ENCODE assay signal across 8 cellular contexts in genomic region chr5:75236322-75237316, GRCh38. TPM values are rescaled to one million over a fixed set of nuclear protein-coding genes. Genes with fewer than 3 reads are reported as not detected.
A peak's percentile ranks its signal among the peaks of the same experiment; 100 is the strongest.
DNase-seq lines count a peak whose midpoint lies in the region; ATAC-seq and TF ChIP-seq lines count a peak whose summit lies in the region.

Gene ANKRD31, minus strand, starts transcription at chr5:75236878. Its CDS starts 192 bp downstream, at chr5:75236686.

- H4K20me1 ChIP-seq in SU-DHL-6 (ENCODE audit: low read depth, low read length) = no peaks in the 10 kb centered on the region

- peak; percentile 66 for TF ChIP-seq CTCF in GM12872 (IDR thresholded peaks at IDR 0.05; ENCODE audit: insufficient read depth, low read depth, low read length)
- TF ChIP-seq CTCF in SU-DHL-6 (IDR thresholded peaks at IDR 0.05; ENCODE audit: insufficient read depth, low read length, poor library complexity, severe bottlenecking) = peak; percentile 72
- TF ChIP-seq CTCF in heart right ventricle (IDR thresholded peaks at IDR 0.05) = peak; percentile 68 to 96 (median 92)
- peak; percentile 87 to 98 (median 96) for TF ChIP-seq CTCF in upper lobe of left lung (IDR thresholded peaks at IDR 0.05)

- ATAC-seq in HG02610 (IDR thresholded peaks at IDR 0.05; ENCODE audit: unreplicated experiment) (peak; percentile 98), heart right ventricle (peak; percentile 100), upper lobe of left lung (ENCODE audit: low FRiP score in 2 of 2) (peak; percentile 100)

- H3K36me3 ChIP-seq in SU-DHL-6 (ENCODE audit: low read length) (no peaks in the 10 kb centered on the region), adipocyte (ENCODE audit: control insufficient read depth, insufficient read depth, low read length, severe bottlenecking) (no peaks in the 10 kb centered on the region), heart right ventricle (no peaks in the 10 kb centered on the region), upper lobe of left lung (no peaks in the 10 kb centered on the region)

- no peaks in the 10 kb centered on the region for H3K9me2 ChIP-seq in SU-DHL-6 (replicated peaks; ENCODE audit: insufficient read depth, low read length)

- WGBS in heart right ventricle, 2 donors = 2 to 3% methylated on average over 56 to 58 of the region's 58 CpGs
- 3 to 5% methylated on average over 26 to 58 of the region's 58 CpGs for WGBS in upper lobe of left lung, 2 donors

- H3K9ac ChIP-seq in SU-DHL-6 (ENCODE audit: low read length) (peak within 1 kb of the TSS; percentile 67), adipocyte (ENCODE audit: low read length) (peak within 1 kb of the TSS; percentile 89)

- H3K79me2 ChIP-seq in SU-DHL-6 (ENCODE audit: insufficient read depth, low read length) = no peaks in the 10 kb centered on the region

- intact Hi-C loops in heart right ventricle (cut with DNase I) = loop anchor here (2.0 to 10.0 kb wide), 10 partner anchors 98 to 1021 kb away; partner anchors contain the start of gene HMGCR (in 6 of the 10)
- intact Hi-C loops in posterior vena cava (cut with DNase I) = loop anchor here in 1 of 2 donors (10.0 kb wide), 1 partner anchor 448 kb away; no protein-coding TSS in a partner anchor

- TF ChIP-seq EP300 in upper lobe of left lung (IDR thresholded peaks at IDR 0.05) = no peak

- peak in 3 of 4 donors; percentile 22 to 68 (median 61) for TF ChIP-seq POLR2A in upper lobe of left lung (IDR thresholded peaks at IDR 0.05)

- H3K4me1 ChIP-seq in adipocyte (ENCODE audit: control insufficient read depth, insufficient read depth, low read length) (peaks cover 11% of the 10 kb centered on the region), heart right ventricle (peaks cover 0 to 14% (median 11%) of the 10 kb centered on the region in 9 donors), upper lobe of left lung (peaks cover 5 to 14% (median 8%) of the 10 kb centered on the region in 4 donors)

- H3K4me3 ChIP-seq in SU-DHL-6 (ENCODE audit: insufficient read depth, low read length, poor library complexity, severe bottlenecking) (peak within 1 kb of the TSS; percentile 59), adipocyte (ENCODE audit: low read length) (peak within 1 kb of the TSS; percentile 92), heart right ventricle (peak within 1 kb of the TSS; percentile 32 to 85 (median 66)), upper lobe of left lung (peak within 1 kb of the TSS; percentile 61 to 74 (median 66))

- no peaks in the 10 kb centered on the region for H3K9me3 ChIP-seq in SU-DHL-6 (ENCODE audit: insufficient read depth, low read length)
- H3K9me3 ChIP-seq in adipocyte (ENCODE audit: control insufficient read depth, low read length) = no peaks in the 10 kb centered on the region
- no peaks in the 10 kb centered on the region for H3K9me3 ChIP-seq in heart right ventricle
- H3K9me3 ChIP-seq in upper lobe of left lung = no peaks in the 10 kb centered on the region

- H3K27me3 ChIP-seq in SU-DHL-6 (ENCODE audit: low read length) (no peaks in the 10 kb centered on the region), adipocyte (replicated peaks; ENCODE audit: control insufficient read depth, insufficient read depth, low read length) (no peaks in the 10 kb centered on the region), heart right ventricle (no peaks in the 10 kb centered on the region), upper lobe of left lung (no peaks in the 10 kb centered on the region)

- peak within 1 kb of the TSS; percentile 10; the same call in 1 of the 2 replicates for H3K27ac ChIP-seq in SU-DHL-6 (ENCODE audit: low read depth, low read length)
- H3K27ac ChIP-seq in heart right ventricle = peak within 1 kb of the TSS in 8 of 10 donors; percentile 17 to 85 (median 57)
- peak within 1 kb of the TSS; percentile 45 to 87 (median 66) for H3K27ac ChIP-seq in upper lobe of left lung

- 0 out of 2 replicates have a peak, but pooled peaks cover 2% of the 10 kb centered on the region for H3F3A ChIP-seq in SU-DHL-6 (ENCODE audit: insufficient read depth)

- peak within 1 kb of the TSS; percentile 100 for H2AFZ ChIP-seq in SU-DHL-6 (ENCODE audit: low read depth, low read length, severe bottlenecking)

- H3K4me2 ChIP-seq in SU-DHL-6 (ENCODE audit: low read depth, low read length, poor library complexity, severe bottlenecking) = peak within 1 kb of the TSS; percentile 89

- DNase-seq in NCI-H1092 (lab: John Stamatoyannopoulos, UW) (peak; percentile 57), adipocyte (ENCODE audit: low read depth) (peak; percentile 95), heart right ventricle (peak; percentile 77 to 89), posterior vena cava (ENCODE audit: low spot score) (peak; percentile 97), upper lobe of left lung (peak; percentile 89 to 98)

RNA-seq across cellular contexts. Expression of gene ANKRD31, which starts in this region (rescaled TPM):
- total RNA-seq in heart right ventricle (under 1 TPM in 7 of 10 donors, not detected in 3; 0.05 to 0.18 (median 0.11) TPM), posterior vena cava (under 1 TPM; 0.19 to 0.42 TPM), upper lobe of left lung (under 1 TPM in 4 of 6 donors, not detected in 2; under 0.01 to 0.17 (median 0.11) TPM)
- polyA plus RNA-seq in heart right ventricle = under 1 TPM; under 0.01 to 0.07 TPM

Comparison
In these comparisons a context has a peak if more than half of its experiments do, and no peak if none do; other contexts are left out.
1. Peak in every context shown above with its lines: DNase-seq, ATAC-seq, H3K4me3 ChIP-seq and H3K27ac ChIP-seq.
2. Peak in DNase-seq, ATAC-seq, H3K4me3 ChIP-seq and H3K27ac ChIP-seq in heart right ventricle; RNA of the gene not detected or under 1 TPM.
3. Peak in DNase-seq in posterior vena cava; RNA of the gene not detected or under 1 TPM.
4. Peak in DNase-seq, ATAC-seq, H3K4me3 ChIP-seq and H3K27ac ChIP-seq in upper lobe of left lung; RNA of the gene not detected or under 1 TPM.
5. H3K27ac ChIP-seq: peak in every context shown above with its lines; median percentile 66 in upper lobe of left lung; 57 in heart right ventricle; 10 in SU-DHL-6.